Comparison of ENCODE assay signal across 28 cellular contexts in genomic region chr10:65556006-65556405, GRCh38.
"Had no signal": no experiment of that assay in that cellular context is flagged by ENCODE, and none has a peak within 500 bp of the region (broad histone marks: within the 10 kb centered on the region; RNA-seq: fewer than 3 reads in every experiment).

No MANE protein-coding gene starts in this region.

- H3K9me3 ChIP-seq: neutrophil, psoas muscle, right lobe of liver, sigmoid colon, thoracic aorta, thyroid gland, tibial nerve, upper lobe of left lung, uterus had no signal

- H3K36me3 ChIP-seq: neutrophil, right lobe of liver, sigmoid colon, thoracic aorta, thyroid gland, tibial nerve, upper lobe of left lung, uterus had no signal

- H3K27me3 ChIP-seq: neutrophil, right lobe of liver, sigmoid colon, thyroid gland, tibial nerve, upper lobe of left lung, uterus had no signal

- H3K9ac ChIP-seq: parathyroid adenoma had no signal

- H2AFZ ChIP-seq: parathyroid adenoma had no signal

- ATAC-seq: naive thymus-derived CD8-positive, alpha-beta T cell; natural killer cell treated with Interleukin-12 subunit alpha and Interleukin-12 subunit beta and Interleukin-15 and Interleukin-18, amount 100 ng/mL, for 72 hours; psoas muscle; right cardiac atrium; right lobe of liver; stimulated activated effector memory CD8-positive, alpha-beta T cell treated with anti-CD3 and anti-CD28 coated beads, Interleukin-12 subunit alpha, Interleukin-12 subunit beta, amount 100 ng/mL, for 72 hours; stimulated activated naive B cell treated with anti-CD40 and anti-IgM and Interleukin-4, amounts not matched to agents 10 μg/mL and 1 μg/mL and 100 μg/mL, for 72 hours; stimulated activated naive CD8-positive, alpha-beta T cell treated with anti-CD3 and anti-CD28 coated beads, Interleukin-15, amount 100 ng/mL, for 72 hours had no signal

- H3K27ac ChIP-seq: neutrophil, parathyroid adenoma, psoas muscle, right lobe of liver, sigmoid colon, thoracic aorta, thyroid gland, tibial nerve, upper lobe of left lung, uterus had no signal

- H3K4me1 ChIP-seq: parathyroid adenoma, psoas muscle, right lobe of liver, thyroid gland, tibial nerve, upper lobe of left lung, uterus had no signal

- FAIRE-seq: small intestine had no signal

- H3K4me3 ChIP-seq: psoas muscle, right lobe of liver, sigmoid colon, thoracic aorta, thyroid gland, tibial nerve, upper lobe of left lung, uterus had no signal

- H3K79me2 ChIP-seq: parathyroid adenoma had no signal

- DNase-seq: naive B cell; naive thymus-derived CD8-positive, alpha-beta T cell; nephron progenitor cell; nucleus accumbens; posterior cingulate gyrus; psoas muscle; right cardiac atrium; right lobe of liver; sigmoid colon; small intestine; stimulated activated CD4-positive, alpha-beta T cell treated with anti-CD3 and anti-CD28 coated beads, Interleukin-15, amount 100 ng/mL, for 24 hours; stimulated activated CD4-positive, alpha-beta T cell treated with anti-CD3 and anti-CD28 coated beads, Interleukin-2, amount 100 ng/mL, for 24 hours; stimulated activated CD4-positive, alpha-beta T cell treated with anti-CD3 and anti-CD28 coated beads, Interleukin-2, amount 100 ng/mL, for 48 hours; stimulated activated CD4-positive, alpha-beta T cell treated with anti-CD3 and anti-CD28 coated beads, Interleukin-4, amount 100 ng/mL, for 24 hours; stimulated activated naive B cell treated with anti-CD40 and anti-IgM and Interleukin-4, amounts not matched to agents 10 μg/mL and 1 μg/mL and 100 μg/mL, for 72 hours; stimulated activated naive CD4-positive, alpha-beta T cell treated with Interleukin-2 at 50 U/mL for 16 hours; stimulated activated naive CD8-positive, alpha-beta T cell treated with anti-CD3 and anti-CD28 coated beads, Interleukin-15, amount 100 ng/mL, for 72 hours; substantia nigra; thyroid gland; trophoblast cell; upper lobe of left lung; uterus had no signal
